In the genomic region with DNA sequence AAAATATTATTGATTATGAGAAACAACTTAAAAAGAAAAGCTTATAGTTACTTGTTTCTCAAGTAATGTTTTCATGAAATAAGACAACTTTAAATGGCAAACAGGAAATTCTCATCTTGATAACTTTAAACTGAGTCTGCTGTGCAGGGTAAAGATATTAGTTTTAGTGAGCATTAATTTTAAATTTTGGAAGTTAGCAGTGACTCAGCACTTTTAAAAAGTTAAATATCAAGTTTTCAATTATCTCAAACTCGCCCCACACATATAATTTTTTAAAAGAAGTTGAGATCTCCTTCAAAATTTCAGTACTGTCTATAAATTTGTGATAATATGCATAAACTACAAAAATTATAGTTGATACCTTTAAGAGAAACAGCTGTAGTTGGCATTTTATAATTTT, we compare ENCODE assay signal across 1 cellular context.
TF ChIP-seq lines count a peak whose summit lies in the region.

No MANE protein-coding gene starts in this region.

TF ChIP-seq in GM23338, 12 proteins besides CTCF, POLR2A, EP300 and RAD21 (continued from another document):
- TF ChIP-seq, protein P1, sequence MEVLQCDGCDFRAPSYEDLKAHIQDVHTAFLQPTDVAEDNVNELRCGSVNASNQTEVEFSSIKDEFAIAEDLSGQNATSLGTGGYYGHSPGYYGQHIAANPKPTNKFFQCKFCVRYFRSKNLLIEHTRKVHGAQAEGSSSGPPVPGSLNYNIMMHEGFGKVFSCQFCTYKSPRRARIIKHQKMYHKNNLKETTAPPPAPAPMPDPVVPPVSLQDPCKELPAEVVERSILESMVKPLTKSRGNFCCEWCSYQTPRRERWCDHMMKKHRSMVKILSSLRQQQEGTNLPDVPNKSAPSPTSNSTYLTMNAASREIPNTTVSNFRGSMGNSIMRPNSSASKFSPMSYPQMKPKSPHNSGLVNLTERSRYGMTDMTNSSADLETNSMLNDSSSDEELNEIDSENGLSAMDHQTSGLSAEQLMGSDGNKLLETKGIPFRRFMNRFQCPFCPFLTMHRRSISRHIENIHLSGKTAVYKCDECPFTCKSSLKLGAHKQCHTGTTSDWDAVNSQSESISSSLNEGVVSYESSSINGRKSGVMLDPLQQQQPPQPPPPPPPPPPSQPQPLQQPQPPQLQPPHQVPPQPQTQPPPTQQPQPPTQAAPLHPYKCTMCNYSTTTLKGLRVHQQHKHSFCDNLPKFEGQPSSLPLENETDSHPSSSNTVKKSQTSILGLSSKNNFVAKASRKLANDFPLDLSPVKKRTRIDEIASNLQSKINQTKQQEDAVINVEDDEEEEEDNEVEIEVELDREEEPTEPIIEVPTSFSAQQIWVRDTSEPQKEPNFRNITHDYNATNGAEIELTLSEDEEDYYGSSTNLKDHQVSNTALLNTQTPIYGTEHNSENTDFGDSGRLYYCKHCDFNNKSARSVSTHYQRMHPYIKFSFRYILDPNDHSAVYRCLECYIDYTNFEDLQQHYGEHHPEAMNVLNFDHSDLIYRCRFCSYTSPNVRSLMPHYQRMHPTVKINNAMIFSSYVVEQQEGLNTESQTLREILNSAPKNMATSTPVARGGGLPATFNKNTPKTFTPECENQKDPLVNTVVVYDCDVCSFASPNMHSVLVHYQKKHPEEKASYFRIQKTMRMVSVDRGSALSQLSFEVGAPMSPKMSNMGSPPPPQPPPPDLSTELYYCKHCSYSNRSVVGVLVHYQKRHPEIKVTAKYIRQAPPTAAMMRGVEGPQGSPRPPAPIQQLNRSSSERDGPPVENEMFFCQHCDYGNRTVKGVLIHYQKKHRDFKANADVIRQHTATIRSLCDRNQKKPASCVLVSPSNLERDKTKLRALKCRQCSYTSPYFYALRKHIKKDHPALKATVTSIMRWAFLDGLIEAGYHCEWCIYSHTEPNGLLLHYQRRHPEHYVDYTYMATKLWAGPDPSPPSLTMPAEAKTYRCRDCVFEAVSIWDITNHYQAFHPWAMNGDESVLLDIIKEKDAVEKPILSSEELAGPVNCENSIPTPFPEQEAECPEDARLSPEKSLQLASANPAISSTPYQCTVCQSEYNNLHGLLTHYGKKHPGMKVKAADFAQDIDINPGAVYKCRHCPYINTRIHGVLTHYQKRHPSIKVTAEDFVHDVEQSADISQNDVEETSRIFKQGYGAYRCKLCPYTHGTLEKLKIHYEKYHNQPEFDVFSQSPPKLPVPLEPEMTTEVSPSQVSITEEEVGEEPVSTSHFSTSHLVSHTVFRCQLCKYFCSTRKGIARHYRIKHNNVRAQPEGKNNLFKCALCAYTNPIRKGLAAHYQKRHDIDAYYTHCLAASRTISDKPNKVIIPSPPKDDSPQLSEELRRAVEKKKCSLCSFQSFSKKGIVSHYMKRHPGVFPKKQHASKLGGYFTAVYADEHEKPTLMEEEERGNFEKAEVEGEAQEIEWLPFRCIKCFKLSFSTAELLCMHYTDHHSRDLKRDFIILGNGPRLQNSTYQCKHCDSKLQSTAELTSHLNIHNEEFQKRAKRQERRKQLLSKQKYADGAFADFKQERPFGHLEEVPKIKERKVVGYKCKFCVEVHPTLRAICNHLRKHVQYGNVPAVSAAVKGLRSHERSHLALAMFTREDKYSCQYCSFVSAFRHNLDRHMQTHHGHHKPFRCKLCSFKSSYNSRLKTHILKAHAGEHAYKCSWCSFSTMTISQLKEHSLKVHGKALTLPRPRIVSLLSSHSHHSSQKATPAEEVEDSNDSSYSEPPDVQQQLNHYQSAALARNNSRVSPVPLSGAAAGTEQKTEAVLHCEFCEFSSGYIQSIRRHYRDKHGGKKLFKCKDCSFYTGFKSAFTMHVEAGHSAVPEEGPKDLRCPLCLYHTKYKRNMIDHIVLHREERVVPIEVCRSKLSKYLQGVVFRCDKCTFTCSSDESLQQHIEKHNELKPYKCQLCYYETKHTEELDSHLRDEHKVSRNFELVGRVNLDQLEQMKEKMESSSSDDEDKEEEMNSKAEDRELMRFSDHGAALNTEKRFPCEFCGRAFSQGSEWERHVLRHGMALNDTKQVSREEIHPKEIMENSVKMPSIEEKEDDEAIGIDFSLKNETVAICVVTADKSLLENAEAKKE (CRISPR knock-in tag; IDR thresholded peaks at IDR 0.05): no peak
- TF ChIP-seq EZH2phosphoT487 (IDR thresholded peaks at IDR 0.05; ENCODE audit: unreplicated experiment) (no peak), REST (IDR thresholded peaks at IDR 0.05; ENCODE audit: unreplicated experiment) (no peak)
